ENCODE assay signal across 25 cellular contexts in genomic region chr20:50037575-50037974, GRCh38.
"Had no signal": no experiment of that assay in that cellular context is flagged by ENCODE, and none has a peak within 500 bp of the region (broad histone marks: within the 10 kb centered on the region; RNA-seq: fewer than 3 reads in every experiment).

No MANE protein-coding gene starts in this region.

- H3K4me3 ChIP-seq: SJCRH30 had no signal

- H3K9ac ChIP-seq: SK-N-SH had no signal

- DNase-seq: activated CD4-positive, alpha-beta memory T cell treated with anti-CD3 and anti-CD28 coated beads for 36 hours; activated CD4-positive, alpha-beta T cell treated with anti-CD3 and anti-CD28 coated beads, Interleukin-2, amount 10 ng/mL, durations not matched to agents 7 days and 5 days; activated CD4-positive, CD25-positive, alpha-beta regulatory T cell; activated CD8-positive, alpha-beta memory T cell treated with anti-CD3 and anti-CD28 coated beads for 24 hours; activated gamma-delta T cell; activated naive CD4-positive, alpha-beta T cell treated with anti-CD3 and anti-CD28 coated beads for 36 hours; activated T-cell treated with anti-CD3 and anti-CD28 coated beads, Interleukin-2, amount 50 U/mL, for 4 hours; amygdala; Kasumi-1; NCI-H1105 treated with DMSO at 0.1 percent for 48 hours; NCI-H1436 treated with DMSO at 0.1 percent for 48 hours; NCI-H187; NCI-H2081; NCI-H2227 treated with DMSO at 0.1 percent for 48 hours; NCI-H446 treated with DMSO at 0.1 percent for 48 hours; NCI-H526; NCI-H774; OCI-M1; Right ventricle myocardium superior; RPMI8226; SJCRH30; SK-N-SH; T-helper 1 cell had no signal

- H3K27ac ChIP-seq: SJCRH30 had no signal

- H3K4me2 ChIP-seq: SK-N-SH had no signal

- FAIRE-seq: astrocyte had no signal

- H3K9me3 ChIP-seq: SJCRH30, SK-N-SH had no signal

- ATAC-seq: activated T-cell treated with anti-CD3 and anti-CD28 coated beads, Interleukin-2, amount 50 U/mL, for 4 hours; Panc1 had no signal

- H3K36me3 ChIP-seq: SJCRH30 had no signal
